In genomic region chr10:131048595-131048994, GRCh38 we compare ENCODE assay signal across 16 cellular contexts.
"Had no signal": no experiment of that assay in that cellular context is flagged by ENCODE, and none has a peak within 500 bp of the region (broad histone marks: within the 10 kb centered on the region; RNA-seq: fewer than 3 reads in every experiment).

No MANE protein-coding gene starts in this region.

- H3K9me3 ChIP-seq: upper lobe of right lung had no signal

- H3K27ac ChIP-seq: brain microvascular endothelial cell, coronary artery, upper lobe of right lung had no signal

- H3K4me1 Mint-ChIP-seq: activated naive CD4-positive, alpha-beta T cell treated with anti-CD3 and anti-CD28 coated beads, Interleukin-2, amount 10 ng/mL, durations not matched to agents 7 days and 5 days; central memory CD8-positive, alpha-beta T cell; natural killer cell; stimulated activated naive B cell treated with anti-CD40 and anti-IgM and Interleukin-4, amounts not matched to agents 10 μg/mL and 1 μg/mL and 100 μg/mL, for 72 hours had no signal

- H3K4me3 ChIP-seq: coronary artery, upper lobe of right lung had no signal

- H3K27me3 Mint-ChIP-seq: activated naive CD4-positive, alpha-beta T cell treated with anti-CD3 and anti-CD28 coated beads, Interleukin-2, amount 10 ng/mL, durations not matched to agents 7 days and 5 days; central memory CD8-positive, alpha-beta T cell; stimulated activated naive B cell treated with anti-CD40 and anti-IgM and Interleukin-4, amounts not matched to agents 10 μg/mL and 1 μg/mL and 100 μg/mL, for 72 hours had no signal

- H3K4me3 Mint-ChIP-seq: activated naive CD4-positive, alpha-beta T cell treated with anti-CD3 and anti-CD28 coated beads, Interleukin-2, amount 10 ng/mL, durations not matched to agents 7 days and 5 days; activated naive CD8-positive, alpha-beta T cell treated with anti-CD3 and anti-CD28 coated beads, Interleukin-2, amount 50 U/mL, for 24 hours; activated T-cell treated with anti-CD3 and anti-CD28 coated beads, Interleukin-2, amount 50 U/mL, for 4 hours; central memory CD8-positive, alpha-beta T cell; natural killer cell; stimulated activated naive B cell treated with anti-CD40 and anti-IgM and Interleukin-4, amounts not matched to agents 10 μg/mL and 1 μg/mL and 100 μg/mL, for 72 hours had no signal

- ATAC-seq: activated CD4-positive, CD25-positive, alpha-beta regulatory T cell treated with anti-CD3 and anti-CD28 coated beads, Interleukin-2, amount 50 U/mL, for 24 hours; activated naive CD8-positive, alpha-beta T cell treated with anti-CD3 and anti-CD28 coated beads, Interleukin-2, amount 50 U/mL, for 24 hours; activated T-cell treated with anti-CD3 and anti-CD28 coated beads, Interleukin-2, amount 50 U/mL, for 4 hours; natural killer cell; stimulated activated naive B cell treated with anti-CD40 and anti-IgM and Interleukin-4, amounts not matched to agents 10 μg/mL and 1 μg/mL and 100 μg/mL, for 72 hours; upper lobe of right lung had no signal

- H3K27me3 ChIP-seq: brain microvascular endothelial cell had no signal

- H3K4me1 ChIP-seq: upper lobe of right lung had no signal

- H3K36me3 ChIP-seq: brain microvascular endothelial cell, upper lobe of right lung had no signal

- H3K36me3 Mint-ChIP-seq: activated naive CD4-positive, alpha-beta T cell treated with anti-CD3 and anti-CD28 coated beads, Interleukin-2, amount 10 ng/mL, durations not matched to agents 7 days and 5 days; natural killer cell; stimulated activated naive B cell treated with anti-CD40 and anti-IgM and Interleukin-4, amounts not matched to agents 10 μg/mL and 1 μg/mL and 100 μg/mL, for 72 hours had no signal

- H3K9me3 Mint-ChIP-seq: activated naive CD8-positive, alpha-beta T cell treated with anti-CD3 and anti-CD28 coated beads, Interleukin-2, amount 50 U/mL, for 24 hours; central memory CD8-positive, alpha-beta T cell; natural killer cell had no signal

- DNase-seq: activated CD4-positive, alpha-beta T cell treated with anti-CD3 and anti-CD28 coated beads, Interleukin-2, amount 50 U/mL, for 1 hour; activated CD8-positive, alpha-beta memory T cell treated with anti-CD3 and anti-CD28 coated beads, Interleukin-2, amount 50 U/mL, for 4 hours; activated naive CD4-positive, alpha-beta T cell treated with anti-CD3 and anti-CD28 coated beads, Interleukin-2, amount 10 ng/mL, durations not matched to agents 7 days and 5 days; activated naive CD8-positive, alpha-beta T cell treated with anti-CD3 and anti-CD28 coated beads, Interleukin-2, amount 50 U/mL, for 24 hours; activated T-cell treated with anti-CD3 and anti-CD28 coated beads, Interleukin-2, amount 50 U/mL, for 4 hours; aorta; brain microvascular endothelial cell; mesenchymal stem cell; natural killer cell; stimulated activated naive B cell treated with anti-CD40 and anti-IgM and Interleukin-4, amounts not matched to agents 10 μg/mL and 1 μg/mL and 100 μg/mL, for 72 hours; T-helper 1 cell; T1000; upper lobe of right lung had no signal

- H3K27ac Mint-ChIP-seq: activated naive CD4-positive, alpha-beta T cell treated with anti-CD3 and anti-CD28 coated beads, Interleukin-2, amount 10 ng/mL, durations not matched to agents 7 days and 5 days; activated naive CD8-positive, alpha-beta T cell treated with anti-CD3 and anti-CD28 coated beads, Interleukin-2, amount 50 U/mL, for 24 hours; natural killer cell; stimulated activated naive B cell treated with anti-CD40 and anti-IgM and Interleukin-4, amounts not matched to agents 10 μg/mL and 1 μg/mL and 100 μg/mL, for 72 hours had no signal
